Comparison of ENCODE assay signal across 27 cellular contexts in the genomic region with DNA sequence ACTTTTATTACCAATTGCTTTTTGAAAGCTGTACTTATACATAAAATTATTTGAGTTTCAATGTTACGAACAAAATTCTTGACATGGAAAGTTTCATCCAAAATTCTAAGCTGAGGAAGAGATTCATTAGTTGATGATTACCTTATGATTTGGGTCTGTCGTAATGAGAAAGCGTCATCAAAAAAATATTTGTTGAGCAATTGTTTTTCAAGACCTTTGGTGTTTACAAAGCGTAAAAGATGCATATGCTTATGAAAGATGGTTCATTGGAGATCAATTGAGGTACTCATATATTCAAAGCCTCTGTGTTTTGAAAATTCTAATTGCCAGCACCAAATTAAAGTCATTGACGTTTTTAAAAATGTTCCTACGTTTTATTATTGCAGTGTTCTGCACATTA.
"Had no signal": no experiment of that assay in that cellular context is flagged by ENCODE, and none has a peak within 500 bp of the region (broad histone marks: within the 10 kb centered on the region; RNA-seq: fewer than 3 reads in every experiment).

No MANE protein-coding gene starts in this region.

- ATAC-seq: activated CD4-positive, CD25-positive, alpha-beta regulatory T cell treated with anti-CD3 and anti-CD28 coated beads, Interleukin-2, amount 50 U/mL, for 24 hours; activated CD8-positive, alpha-beta T cell treated with anti-CD3 and anti-CD28 coated beads for 36 hours; activated T-cell treated with anti-CD3 and anti-CD28 coated beads, Interleukin-2, amount 50 U/mL, for 4 hours; activated T-helper 17 cell treated with anti-CD3 and anti-CD28 coated beads, Interleukin-2, amount 50 U/mL, for 72 hours; esophagus mucosa; gastroesophageal sphincter; heart right ventricle; T-helper 17 cell had no signal

- H3K27me3 ChIP-seq: brain microvascular endothelial cell, dorsolateral prefrontal cortex, gastroesophageal sphincter, heart right ventricle had no signal

- H3K27ac ChIP-seq: brain microvascular endothelial cell, coronary artery, dorsolateral prefrontal cortex, gastroesophageal sphincter, heart right ventricle, WERI-Rb-1 had no signal

- H3K4me1 ChIP-seq: gastroesophageal sphincter, heart right ventricle had no signal

- H3K36me3 ChIP-seq: brain microvascular endothelial cell, gastroesophageal sphincter, heart right ventricle, WERI-Rb-1 had no signal

- H3K4me3 ChIP-seq: coronary artery, dorsolateral prefrontal cortex, gastroesophageal sphincter, heart right ventricle had no signal

- DNase-seq: activated B cell treated with CpG ODN at 0.5 μM for 24 hours; activated CD4-positive, alpha-beta T cell treated with anti-CD3 and anti-CD28 coated beads for 48 hours; activated CD4-positive, alpha-beta T cell treated with anti-CD3 and anti-CD28 coated beads, Interleukin-2, amount 50 U/mL, for 1 hour; activated CD4-positive, alpha-beta T cell treated with anti-CD3 and anti-CD28 coated beads, Interleukin-2, amount 50 U/mL, for 48 hours; activated CD8-positive, alpha-beta memory T cell treated with anti-CD3 and anti-CD28 coated beads for 24 hours; activated CD8-positive, alpha-beta T cell treated with anti-CD3 and anti-CD28 coated beads for 36 hours; activated effector memory CD4-positive, alpha-beta T cell treated with Interleukin-2 at 50 U/mL for 16 hours; activated gamma-delta T cell treated with Interleukin-2 at 50 U/mL for 16 hours; activated naive CD4-positive, alpha-beta T cell treated with anti-CD3 and anti-CD28 coated beads, Interleukin-2, amount 50 U/mL, for 16 hours; activated naive CD4-positive, alpha-beta T cell treated with Interleukin-2 at 50 U/mL for 16 hours; activated T-cell treated with anti-CD3 and anti-CD28 coated beads, Interleukin-2, amount 50 U/mL, for 4 hours; amniotic stem cell; anterior cingulate cortex; brain microvascular endothelial cell; dorsolateral prefrontal cortex; effector memory CD4-positive, alpha-beta T cell; endodermal cell; foreskin melanocyte; heart right ventricle; T-helper 17 cell; T1000; WERI-Rb-1 had no signal

- H3K9me3 ChIP-seq: gastroesophageal sphincter, heart right ventricle had no signal
